In the genomic region with DNA sequence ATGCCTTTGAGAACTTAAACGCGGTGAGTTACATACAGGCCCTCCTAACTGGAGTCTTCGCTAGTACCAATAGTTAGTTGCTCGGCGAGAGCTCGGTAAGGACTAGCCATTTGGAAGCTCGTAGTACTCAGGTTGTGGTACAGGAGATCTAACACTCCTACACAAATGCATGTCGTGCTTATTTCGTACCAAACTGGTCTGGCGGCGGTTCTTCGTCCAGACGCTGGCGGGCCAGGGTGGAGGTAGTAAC, we compare ENCODE assay signal across 8 cellular contexts. TPM values are rescaled to one million over a fixed set of nuclear protein-coding genes. Genes with fewer than 3 reads are reported as not detected.
DNase-seq lines count a peak whose midpoint lies in the region; ATAC-seq lines count a peak whose summit lies in the region.

No MANE protein-coding gene starts in this region.

- peak overlapping the region; percentile 83 for H3K9ac ChIP-seq in iPS-18a (ENCODE audit: low read length)
- H3K9ac ChIP-seq in subcutaneous abdominal adipose tissue (ENCODE audit: low read length in 5 of 5): peak overlapping the region; percentile 89 to 97 (median 93)

- H3K27ac ChIP-seq in iPS-18a (ENCODE audit: low read length): peak overlapping the region; percentile 95
- peak overlapping the region; percentile 84 for H3K27ac ChIP-seq in subcutaneous abdominal adipose tissue (ENCODE audit: low read depth, low read length)

- no peaks in the 10 kb centered on the region for H3K9me3 Mint-ChIP-seq in activated T-cell treated with anti-CD3 and anti-CD28 coated beads, Interleukin-2, amount 50 U/mL, for 72 hours
- H3K9me3 Mint-ChIP-seq in activated naive CD4-positive, alpha-beta T cell treated with anti-CD3 and anti-CD28 coated beads, Interleukin-2, amount 50 U/mL, for 72 hours: no peaks in the 10 kb centered on the region

- peaks cover 54% of the 10 kb centered on the region for H3K4me1 Mint-ChIP-seq in activated T-cell treated with anti-CD3 and anti-CD28 coated beads, Interleukin-2, amount 50 U/mL, for 72 hours (ENCODE audit: low read depth)

- no peak for DNase-seq in activated T-cell treated with anti-CD3 and anti-CD28 coated beads, Interleukin-2, amount 50 U/mL, for 72 hours
- DNase-seq in activated T-cell treated with anti-CD3 and anti-CD28 coated beads, Interleukin-2, amount 50 U/mL, for 1 hour: no peak
- DNase-seq in activated naive CD4-positive, alpha-beta T cell treated with anti-CD3 and anti-CD28 coated beads, Interleukin-2, amount 50 U/mL, for 72 hours (ENCODE audit: low spot score in 2 of 2): no peak
- no peak for DNase-seq in NCI-H146 (lab: John Stamatoyannopoulos, UW)
- DNase-seq in stimulated activated CD4-positive, alpha-beta T cell treated with anti-CD3 and anti-CD28 coated beads, Interleukin-1b, Interleukin-23, amount 100 ng/mL, for 48 hours: no peak
- no peak for DNase-seq in NK-92 (lab: John Stamatoyannopoulos, UW; ENCODE audit: unreplicated experiment)

- ATAC-seq in activated T-cell treated with anti-CD3 and anti-CD28 coated beads, Interleukin-2, amount 50 U/mL, for 72 hours (replicated peaks in 1 of 2): no peak
- no peak for ATAC-seq in activated naive CD4-positive, alpha-beta T cell treated with anti-CD3 and anti-CD28 coated beads, Interleukin-2, amount 50 U/mL, for 72 hours

- H3K27me3 ChIP-seq in iPS-18a (ENCODE audit: control insufficient read depth, insufficient read depth, low read length) (no peaks in the 10 kb centered on the region), subcutaneous abdominal adipose tissue (ENCODE audit: control insufficient read depth in 5 of 5, insufficient read depth in 4 of 5, low read length in 5 of 5) (no peaks in the 10 kb centered on the region)

- peak overlapping the region; percentile 88 to 94 for H3K4me3 Mint-ChIP-seq in activated T-cell treated with anti-CD3 and anti-CD28 coated beads, Interleukin-2, amount 50 U/mL, for 72 hours

- H3K4me3 ChIP-seq in iPS-18a (ENCODE audit: low read length) (peak overlapping the region; percentile 84), subcutaneous abdominal adipose tissue (ENCODE audit: low read depth in 1 of 5, low read length in 5 of 5) (peak overlapping the region; percentile 59 to 96 (median 75))

- peak overlapping the region; percentile 93 for H3K27ac Mint-ChIP-seq in activated T-cell treated with anti-CD3 and anti-CD28 coated beads, Interleukin-2, amount 50 U/mL, for 72 hours
- H3K27ac Mint-ChIP-seq in activated naive CD4-positive, alpha-beta T cell treated with anti-CD3 and anti-CD28 coated beads, Interleukin-2, amount 50 U/mL, for 72 hours: peak overlapping the region; percentile 86 to 98

- peaks cover 20% of the 10 kb centered on the region for H3K4me1 ChIP-seq in iPS-18a (ENCODE audit: control insufficient read depth, low read depth, low read length)
- peaks cover 0 to 21% (median 17%) of the 10 kb centered on the region in 5 donors for H3K4me1 ChIP-seq in subcutaneous abdominal adipose tissue (ENCODE audit: control insufficient read depth in 5 of 5, insufficient read depth in 5 of 5, low read length in 5 of 5)

- H3K36me3 ChIP-seq in iPS-18a (ENCODE audit: control insufficient read depth, low read depth, low read length) (peaks cover 9% of the 10 kb centered on the region), subcutaneous abdominal adipose tissue (ENCODE audit: control insufficient read depth in 5 of 5, insufficient read depth in 5 of 5, low read length in 5 of 5) (peaks cover 0 to 9% (median 0%) of the 10 kb centered on the region in 5 donors)

- H3K36me3 Mint-ChIP-seq in activated T-cell treated with anti-CD3 and anti-CD28 coated beads, Interleukin-2, amount 50 U/mL, for 72 hours (ENCODE audit: insufficient read depth in 2 of 2): peaks cover 2 to 3% of the 10 kb centered on the region in 2 donors
- peaks cover 12 to 14% of the 10 kb centered on the region in 2 donors for H3K36me3 Mint-ChIP-seq in activated naive CD4-positive, alpha-beta T cell treated with anti-CD3 and anti-CD28 coated beads, Interleukin-2, amount 50 U/mL, for 72 hours

- H3K9me3 ChIP-seq in iPS-18a (ENCODE audit: control insufficient read depth, low read depth, low read length): no peaks in the 10 kb centered on the region
- no peaks in the 10 kb centered on the region for H3K9me3 ChIP-seq in subcutaneous abdominal adipose tissue (ENCODE audit: control insufficient read depth in 5 of 5, low read length in 5 of 5)

- H3K27me3 Mint-ChIP-seq in activated T-cell treated with anti-CD3 and anti-CD28 coated beads, Interleukin-2, amount 50 U/mL, for 72 hours (ENCODE audit: low read depth): no peaks in the 10 kb centered on the region

RNA-seq across cellular contexts. Expression of a gene that starts 0.3 kb away (rescaled TPM):
- total RNA-seq in activated T-cell treated with anti-CD3 and anti-CD28 coated beads, Interleukin-2, amount 50 U/mL, for 72 hours: 10 to 100 TPM; 22.9 to 24.5 TPM
- 10 to 100 TPM in 1 of 2 donors, 1 to 10 TPM in 1; 6.9 to 20.9 TPM for total RNA-seq in activated naive CD4-positive, alpha-beta T cell treated with anti-CD3 and anti-CD28 coated beads, Interleukin-2, amount 50 U/mL, for 72 hours
